ENCODE assay signal across 1 cellular context in the genomic region with DNA sequence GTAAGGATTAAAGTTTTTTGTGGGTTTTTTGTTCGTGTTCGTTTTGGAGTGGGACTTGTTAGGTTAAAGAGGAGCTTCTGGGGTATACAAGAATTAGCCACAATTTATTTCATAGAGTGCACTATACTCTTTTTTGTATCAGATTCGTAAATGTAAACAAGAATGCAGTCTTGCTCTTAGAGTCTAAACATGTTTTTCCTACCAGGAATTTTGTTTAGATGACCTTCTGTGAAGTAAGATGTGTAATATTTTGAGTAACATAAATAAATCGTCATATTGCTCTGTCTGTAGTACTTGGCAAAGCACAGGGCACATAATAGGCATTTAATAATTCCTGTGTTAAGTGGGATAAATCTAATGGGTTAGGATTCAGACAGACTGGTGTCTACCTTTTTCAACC.
TF ChIP-seq lines count a peak whose summit lies in the region.

No MANE protein-coding gene starts in this region.

TF ChIP-seq in IMR-90, 13 proteins besides CTCF, POLR2A, EP300 and RAD21:
- 0 out of 2 replicates have a peak, but pooled peaks have one; percentile 17 for TF ChIP-seq CEBPB (IDR thresholded peaks at IDR 0.05; ENCODE audit: low read depth, low read length)
- no peak for TF ChIP-seq CHD1 (IDR thresholded peaks at IDR 0.05; ENCODE audit: low read depth, low read length)
- TF ChIP-seq, protein P1, sequence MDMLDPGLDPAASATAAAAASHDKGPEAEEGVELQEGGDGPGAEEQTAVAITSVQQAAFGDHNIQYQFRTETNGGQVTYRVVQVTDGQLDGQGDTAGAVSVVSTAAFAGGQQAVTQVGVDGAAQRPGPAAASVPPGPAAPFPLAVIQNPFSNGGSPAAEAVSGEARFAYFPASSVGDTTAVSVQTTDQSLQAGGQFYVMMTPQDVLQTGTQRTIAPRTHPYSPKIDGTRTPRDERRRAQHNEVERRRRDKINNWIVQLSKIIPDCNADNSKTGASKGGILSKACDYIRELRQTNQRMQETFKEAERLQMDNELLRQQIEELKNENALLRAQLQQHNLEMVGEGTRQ (IDR thresholded peaks at IDR 0.05; ENCODE audit: low read depth, low read length): no peak
